Comparison of ENCODE assay signal across 27 cellular contexts in genomic region chr15:96123630-96124187, GRCh38.
"Had no signal": no experiment of that assay in that cellular context is flagged by ENCODE, and none has a peak within 500 bp of the region (broad histone marks: within the 10 kb centered on the region; RNA-seq: fewer than 3 reads in every experiment).

No MANE protein-coding gene starts in this region.

- H3K9me3 Mint-ChIP-seq: activated B cell treated with CpG ODN at 0.5 μM for 24 hours; activated naive CD4-positive, alpha-beta T cell treated with anti-CD3 and anti-CD28 coated beads for 36 hours; activated naive CD8-positive, alpha-beta T cell treated with anti-CD3 and anti-CD28 coated beads, Interleukin-2, amount 10 ng/mL, durations not matched to agents 7 days and 5 days; activated T-cell treated with anti-CD3 and anti-CD28 coated beads, Interleukin-2, amount 50 U/mL, for 4 hours; central memory CD8-positive, alpha-beta T cell; natural killer cell; stimulated activated naive CD8-positive, alpha-beta T cell treated with anti-CD3 and anti-CD28 coated beads, Interleukin-15, Interleukin-2, amounts not matched to agents 100 ng/mL and 50 ng/mL, for 24 hours; T-helper 1 cell treated with Interleukin-12 subunit alpha and Interleukin-12 subunit beta and Interleukin-4 antibody, amounts not matched to agents 30 μg/mL and 1 μg/mL, for 36 hours had no signal

- H3K9me3 ChIP-seq: breast epithelium, left ventricle myocardium inferior, neutrophil, ovary, psoas muscle, right atrium auricular region, thyroid gland had no signal

- H3K4me1 Mint-ChIP-seq: activated B cell treated with CpG ODN at 0.5 μM for 24 hours; activated CD4-positive, alpha-beta T cell treated with anti-CD3 and anti-CD28 coated beads for 36 hours; activated naive CD8-positive, alpha-beta T cell treated with anti-CD3 and anti-CD28 coated beads, Interleukin-2, amount 10 ng/mL, durations not matched to agents 7 days and 5 days; central memory CD8-positive, alpha-beta T cell; natural killer cell had no signal

- DNase-seq: activated B cell treated with CpG ODN at 0.5 μM for 24 hours; activated CD4-positive, alpha-beta T cell treated with anti-CD3 and anti-CD28 coated beads for 36 hours; activated CD4-positive, alpha-beta T cell treated with anti-CD3 and anti-CD28 coated beads, Interleukin-2, amount 50 U/mL, for 4 hours; activated CD8-positive, alpha-beta memory T cell treated with anti-CD3 and anti-CD28 coated beads for 24 hours; activated CD8-positive, alpha-beta memory T cell treated with anti-CD3 and anti-CD28 coated beads, Interleukin-2, amount 50 U/mL, for 4 hours; activated naive CD4-positive, alpha-beta T cell treated with anti-CD3 and anti-CD28 coated beads for 36 hours; activated naive CD8-positive, alpha-beta T cell treated with anti-CD3 and anti-CD28 coated beads, Interleukin-2, amount 10 ng/mL, durations not matched to agents 7 days and 5 days; activated T-cell treated with anti-CD3 and anti-CD28 coated beads, Interleukin-2, amount 50 U/mL, for 4 hours; amniotic stem cell; dorsolateral prefrontal cortex; effector memory CD8-positive, alpha-beta T cell; foreskin keratinocyte; kidney; left ventricle myocardium inferior; natural killer cell; ovary; psoas muscle; stimulated activated CD4-positive, alpha-beta T cell treated with anti-CD3 and anti-CD28 coated beads, Interleukin-12 subunit alpha, Interleukin-12 subunit beta, amount 100 ng/mL, for 4 hours; stimulated activated CD4-positive, alpha-beta T cell treated with anti-CD3 and anti-CD28 coated beads, Interleukin-4, amount 100 ng/mL, for 4 hours; substantia nigra; thyroid gland had no signal

- H3K36me3 ChIP-seq: breast epithelium, left ventricle myocardium inferior, neutrophil, ovary, right atrium auricular region, thyroid gland had no signal

- H3K27ac ChIP-seq: breast epithelium, dorsolateral prefrontal cortex, foreskin keratinocyte, left ventricle myocardium inferior, neutrophil, ovary, psoas muscle, right atrium auricular region, thyroid gland had no signal

- H3K4me1 ChIP-seq: breast epithelium, foreskin keratinocyte, left ventricle myocardium inferior, psoas muscle, thyroid gland had no signal

- H3K4me3 Mint-ChIP-seq: activated B cell treated with CpG ODN at 0.5 μM for 24 hours; activated CD4-positive, alpha-beta T cell treated with anti-CD3 and anti-CD28 coated beads for 36 hours; activated naive CD4-positive, alpha-beta T cell treated with anti-CD3 and anti-CD28 coated beads for 36 hours; activated naive CD8-positive, alpha-beta T cell treated with anti-CD3 and anti-CD28 coated beads, Interleukin-2, amount 10 ng/mL, durations not matched to agents 7 days and 5 days; activated T-cell treated with anti-CD3 and anti-CD28 coated beads, Interleukin-2, amount 50 U/mL, for 4 hours; central memory CD8-positive, alpha-beta T cell; effector memory CD8-positive, alpha-beta T cell; natural killer cell; stimulated activated naive CD8-positive, alpha-beta T cell treated with anti-CD3 and anti-CD28 coated beads, Interleukin-15, Interleukin-2, amounts not matched to agents 100 ng/mL and 50 ng/mL, for 24 hours; T-helper 1 cell treated with Interleukin-12 subunit alpha and Interleukin-12 subunit beta and Interleukin-4 antibody, amounts not matched to agents 30 μg/mL and 1 μg/mL, for 36 hours had no signal

- H3K36me3 Mint-ChIP-seq: activated naive CD8-positive, alpha-beta T cell treated with anti-CD3 and anti-CD28 coated beads, Interleukin-2, amount 10 ng/mL, durations not matched to agents 7 days and 5 days; natural killer cell had no signal

- H3K27me3 Mint-ChIP-seq: activated B cell treated with CpG ODN at 0.5 μM for 24 hours had no signal

- H3K4me3 ChIP-seq: breast epithelium, dorsolateral prefrontal cortex, left ventricle myocardium inferior, ovary, psoas muscle, right atrium auricular region, thyroid gland had no signal

- ATAC-seq: activated CD4-positive, alpha-beta T cell treated with anti-CD3 and anti-CD28 coated beads for 36 hours; activated T-cell treated with anti-CD3 and anti-CD28 coated beads, Interleukin-2, amount 50 U/mL, for 4 hours; effector memory CD8-positive, alpha-beta T cell; foreskin keratinocyte; psoas muscle had no signal

- H3K27ac Mint-ChIP-seq: activated B cell treated with CpG ODN at 0.5 μM for 24 hours; activated CD4-positive, alpha-beta T cell treated with anti-CD3 and anti-CD28 coated beads for 36 hours; activated naive CD4-positive, alpha-beta T cell treated with anti-CD3 and anti-CD28 coated beads for 36 hours; activated naive CD8-positive, alpha-beta T cell treated with anti-CD3 and anti-CD28 coated beads, Interleukin-2, amount 10 ng/mL, durations not matched to agents 7 days and 5 days; effector memory CD8-positive, alpha-beta T cell; natural killer cell; stimulated activated naive CD8-positive, alpha-beta T cell treated with anti-CD3 and anti-CD28 coated beads, Interleukin-15, Interleukin-2, amounts not matched to agents 100 ng/mL and 50 ng/mL, for 24 hours; T-helper 1 cell treated with Interleukin-12 subunit alpha and Interleukin-12 subunit beta and Interleukin-4 antibody, amounts not matched to agents 30 μg/mL and 1 μg/mL, for 36 hours had no signal

- H3K27me3 ChIP-seq: breast epithelium, foreskin keratinocyte, neutrophil, ovary, right atrium auricular region, thyroid gland had no signal
